ENCODE assay signal across 8 cellular contexts in the genomic region with DNA sequence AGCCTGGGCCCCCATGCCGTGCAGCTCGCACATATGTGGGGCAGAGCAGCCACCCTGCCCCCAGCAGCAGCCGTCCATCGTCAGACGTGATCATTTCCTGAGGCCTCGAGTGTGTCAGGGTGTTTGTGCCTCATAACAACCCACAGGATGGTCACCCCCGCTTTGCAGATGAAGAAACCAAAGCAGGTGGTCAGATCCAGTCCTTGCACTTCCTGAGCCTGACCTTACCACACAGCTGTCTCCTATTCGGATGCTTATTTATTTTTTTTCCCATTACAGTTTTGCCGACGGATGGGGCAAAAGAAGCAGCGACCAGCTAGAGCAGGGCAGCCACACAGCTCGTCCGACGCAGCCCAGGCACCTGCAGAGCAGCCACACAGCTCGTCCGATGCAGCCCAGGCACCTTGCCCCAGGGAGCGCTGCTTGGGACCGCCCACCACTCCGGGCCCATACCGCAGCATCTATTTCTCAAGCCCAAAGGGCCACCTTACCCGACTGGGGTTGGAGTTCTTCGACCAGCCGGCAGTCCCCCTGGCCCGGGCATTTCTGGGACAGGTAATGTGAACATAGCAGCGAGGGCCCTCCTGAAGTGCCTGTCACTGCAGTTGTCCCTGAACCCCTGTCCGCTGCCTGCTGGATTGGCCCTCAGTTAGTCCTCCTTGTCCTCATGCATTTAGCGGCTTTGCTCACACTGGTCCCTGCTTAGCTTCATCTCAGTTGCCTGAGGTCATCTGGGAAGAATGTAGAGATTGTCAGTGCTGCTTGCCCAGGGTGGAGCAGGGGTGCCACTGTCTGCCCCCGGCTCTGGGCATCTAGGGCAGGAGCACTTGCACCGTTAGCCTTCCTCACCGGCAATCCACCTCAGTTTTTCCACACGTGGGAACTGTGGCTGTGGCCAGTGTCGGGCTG. TPM values are rescaled to one million over a fixed set of nuclear protein-coding genes. Genes with fewer than 3 reads are reported as not detected.
DNase-seq lines count a peak whose midpoint lies in the region; ATAC-seq and TF ChIP-seq lines count a peak whose summit lies in the region.

No MANE protein-coding gene starts in this region.

- no peaks in the 10 kb centered on the region for H3K27me3 ChIP-seq in skeletal muscle satellite cell (ENCODE audit: control insufficient read depth, insufficient read depth, low read length)

- intact Hi-C loops in head of caudate nucleus (cut with DNase I), result no loop called here

- H3K36me3 ChIP-seq in SK-N-MC (ENCODE audit: insufficient read depth, low read length) (no peaks in the 10 kb centered on the region; the same call in 1 of the 2 replicates), skeletal muscle satellite cell (ENCODE audit: insufficient read depth, low read length) (peaks cover 25% of the 10 kb centered on the region)

- DNase-seq in SK-N-MC (ENCODE audit: low read depth, low spot score) (no peak), fibroblast of pulmonary artery (ENCODE audit: low read depth) (peak; percentile 49), head of caudate nucleus (no peak)
- no peak for DNase-seq in effector CD8-positive, alpha-beta T cell (lab: John Stamatoyannopoulos, UW)

- TF ChIP-seq POLR2A in GM18951 (IDR thresholded peaks at IDR 0.05; ENCODE audit: extremely low read depth, insufficient read depth, insufficient read length), result peak; percentile 2

- H3K4me1 ChIP-seq in skeletal muscle satellite cell (ENCODE audit: control insufficient read depth, insufficient read depth, low read length), result peaks cover 78% of the 10 kb centered on the region

- H3K4me3 ChIP-seq in SK-N-MC (peak overlapping the region; percentile 89), fibroblast of pulmonary artery (replicated peaks; ENCODE audit: low read depth, low read length) (peak overlapping the region; percentile 67), skeletal muscle satellite cell (ENCODE audit: low read length) (peak overlapping the region; percentile 95)

- H3K27ac ChIP-seq in SK-N-MC, result no peak overlapping the region

- H3K9me3 ChIP-seq in SK-N-MC (ENCODE audit: low read depth, low read length) (no peaks in the 10 kb centered on the region), skeletal muscle satellite cell (replicated peaks; ENCODE audit: low read length) (no peaks in the 10 kb centered on the region)

- H3K4me2 ChIP-seq in skeletal muscle satellite cell (ENCODE audit: low read length), result peak overlapping the region; percentile 99

- in situ Hi-C loops in GM18951 (cut with MboI; ENCODE audit: low sequenced_read_pairs, unreplicated experiment), result no loop called here

- H3K9ac ChIP-seq in SK-N-MC (ENCODE audit: insufficient read length), result peak overlapping the region; percentile 15
- peak overlapping the region; percentile 99 for H3K9ac ChIP-seq in skeletal muscle satellite cell (ENCODE audit: low read depth, low read length)

- TF ChIP-seq CTCF in fibroblast of pulmonary artery (IDR thresholded peaks at IDR 0.05; ENCODE audit: low read length, missing control alignments), result no peak

- ATAC-seq in HG03457 (IDR thresholded peaks at IDR 0.05; ENCODE audit: unreplicated experiment) (no peak), HG03280 (IDR thresholded peaks at IDR 0.05; ENCODE audit: unreplicated experiment) (no peak)

RNA-seq across cellular contexts. Expression of gene MPG, which starts 1.4 kb away (rescaled TPM):
- total RNA-seq in skeletal muscle satellite cell (2012; rRNA removed), result 258 and 274 TPM in 2 replicates

RNA-seq across cellular contexts. Expression of gene RHBDF1, which starts 7.0 kb away (rescaled TPM):
- total RNA-seq in skeletal muscle satellite cell (2012; rRNA removed), result 33.2 and 35.0 TPM in 2 replicates

RNA-seq across cellular contexts. Expression of gene SNRNP25, which starts 25.8 kb away (rescaled TPM):
- 31.2 and 31.4 TPM in 2 replicates for total RNA-seq in skeletal muscle satellite cell (2012; rRNA removed)

RNA-seq across cellular contexts. Expression of gene POLR3K, which starts 26.0 kb away (rescaled TPM):
- 5.3 and 6.8 TPM in 2 replicates for total RNA-seq in skeletal muscle satellite cell (2012; rRNA removed)

RNA-seq across cellular contexts. Expression of gene NPRL3, which starts 59.1 kb away (rescaled TPM):
- total RNA-seq in skeletal muscle satellite cell (2012; rRNA removed), result 13.5 and 13.9 TPM in 2 replicates
